Comparison of ENCODE assay signal across 8 cellular contexts in genomic region chr19:48837081-48837524, GRCh38. TPM values are rescaled to one million over a fixed set of nuclear protein-coding genes. Genes with fewer than 3 reads are reported as not detected.
DNase-seq lines count a peak whose midpoint lies in the region; ATAC-seq and TF ChIP-seq lines count a peak whose summit lies in the region.

No MANE protein-coding gene starts in this region.

- H3K4me2 ChIP-seq in trophoblast cell (ENCODE audit: low read length) = peak overlapping the region; percentile 79

- H3K4ac ChIP-seq in trophoblast cell (ENCODE audit: low read depth, low read length) = peak overlapping the region; percentile 35

- H2AFZ ChIP-seq in trophoblast cell (ENCODE audit: insufficient read depth, low read length, poor library complexity) = peak overlapping the region; percentile 48

- peak; percentile 74 for DNase-seq in GM12864 (ENCODE audit: low read depth)
- DNase-seq in SK-N-DZ (ENCODE audit: low spot score) = peak; percentile 85
- peak; percentile 61 to 82 for DNase-seq in activated naive CD4-positive, alpha-beta T cell treated with anti-CD3 and anti-CD28 coated beads, Interleukin-2, amount 50 U/mL, for 72 hours (ENCODE audit: low spot score in 2 of 2)
- peak; percentile 92 for DNase-seq in Right ventricle myocardium inferior (ENCODE audit: missing footprints)
- DNase-seq in trophoblast cell = peak; percentile 68 to 71
- peak; percentile 93 to 96 for DNase-seq in tibial artery

- peak overlapping the region; percentile 29 for H2BK120ac ChIP-seq in trophoblast cell (ENCODE audit: insufficient read depth, low read length, poor library complexity)

- H3K36me3 ChIP-seq in HUES64 (ENCODE audit: insufficient read depth, low read length) (peaks cover 8% of the 10 kb centered on the region; the same call in 1 of the 2 replicates), trophoblast cell (ENCODE audit: control insufficient read depth in 1 of 2, insufficient read depth in 2 of 2, low read length in 2 of 2) (peaks cover 10% of the 10 kb centered on the region in 2 experiments), tibial artery (peaks cover 0 to 22% (median 0%) of the 10 kb centered on the region in 3 donors)

- H3K9ac ChIP-seq in HUES64 (ENCODE audit: low read depth, low read length) (peak overlapping the region; percentile 29; the same call in 1 of the 2 replicates), trophoblast cell (ENCODE audit: low read length) (peak overlapping the region; percentile 86)

- peak overlapping the region; percentile 30 for H4K91ac ChIP-seq in trophoblast cell (ENCODE audit: low read depth, low read length)

- H2BK5ac ChIP-seq in trophoblast cell (ENCODE audit: low read depth, low read length, poor library complexity) = peak overlapping the region; percentile 86

- H3K79me1 ChIP-seq in trophoblast cell (ENCODE audit: low read length) = peaks cover 14% of the 10 kb centered on the region

- H3K36me3 Mint-ChIP-seq in activated naive CD4-positive, alpha-beta T cell treated with anti-CD3 and anti-CD28 coated beads, Interleukin-2, amount 50 U/mL, for 72 hours = no peaks in the 10 kb centered on the region

- H2BK12ac ChIP-seq in trophoblast cell (ENCODE audit: low read length) = peak overlapping the region; percentile 23

- H3K27ac ChIP-seq in HUES64 (ENCODE audit: low read depth, low read length) = peak overlapping the region; percentile 73; the same call in 1 of the 2 replicates
- peak overlapping the region; percentile 80 for H3K27ac ChIP-seq in trophoblast cell (ENCODE audit: low read depth, low read length)
- peak overlapping the region; percentile 83 to 85 for H3K27ac ChIP-seq in tibial artery

- no peak overlapping the region for H2AK5ac ChIP-seq in trophoblast cell (ENCODE audit: low read length)

- H3K9me3 Mint-ChIP-seq in activated naive CD4-positive, alpha-beta T cell treated with anti-CD3 and anti-CD28 coated beads, Interleukin-2, amount 50 U/mL, for 72 hours = no peaks in the 10 kb centered on the region

- H3K4me1 ChIP-seq in HUES64 (ENCODE audit: insufficient read depth, low read length) (no peaks in the 10 kb centered on the region), trophoblast cell (ENCODE audit: control insufficient read depth in 1 of 2, insufficient read depth in 2 of 2, low read length in 2 of 2) (peaks cover 2% of the 10 kb centered on the region in 2 experiments), tibial artery (peaks cover 0 to 24% (median 13%) of the 10 kb centered on the region in 4 donors)

- ATAC-seq in activated naive CD4-positive, alpha-beta T cell treated with anti-CD3 and anti-CD28 coated beads, Interleukin-2, amount 50 U/mL, for 72 hours = peak; percentile 47 to 87
- peak; percentile 85 for ATAC-seq in Right ventricle myocardium inferior
- ATAC-seq in GM18909 (IDR thresholded peaks at IDR 0.05; ENCODE audit: poor library complexity, unreplicated experiment) = no peak

- H3K79me2 ChIP-seq in trophoblast cell (ENCODE audit: control insufficient read depth, insufficient read depth, low read length, poor library complexity) = peaks cover 2% of the 10 kb centered on the region

- no peak overlapping the region for H3K23ac ChIP-seq in trophoblast cell (ENCODE audit: low read length)

- H3K4me3 ChIP-seq in GM12864 (ENCODE audit: low read depth, low read length) (peak overlapping the region; percentile 43), HUES64 (ENCODE audit: low read length) (peak overlapping the region; percentile 59), trophoblast cell (ENCODE audit: low read depth, low read length) (peak overlapping the region; percentile 77), tibial artery (peak overlapping the region; percentile 44 to 59)

- H4K8ac ChIP-seq in trophoblast cell (ENCODE audit: low read depth, low read length) = peak overlapping the region; percentile 52

- TF ChIP-seq CTCF in GM12864 (IDR thresholded peaks at IDR 0.05; ENCODE audit: low read depth, low read length, missing control alignments) (no peak), tibial artery (IDR thresholded peaks at IDR 0.05) (no peak)

- peak overlapping the region; percentile 38 to 75 for H3K27ac Mint-ChIP-seq in activated naive CD4-positive, alpha-beta T cell treated with anti-CD3 and anti-CD28 coated beads, Interleukin-2, amount 50 U/mL, for 72 hours

- H3K9me3 ChIP-seq in HUES64 (ENCODE audit: insufficient read depth, low read depth, low read length) = no peaks in the 10 kb centered on the region
- no peaks in the 10 kb centered on the region for H3K9me3 ChIP-seq in trophoblast cell (ENCODE audit: insufficient read depth, low read depth, low read length)
- no peaks in the 10 kb centered on the region for H3K9me3 ChIP-seq in tibial artery

- intact Hi-C loops in Right ventricle myocardium inferior (cut with DNase I) = no loop called here
- intact Hi-C loops in tibial artery (cut with DNase I; ENCODE audit: low total_unique reads) = loop anchor here (10.0 kb wide), 1 partner anchor 192 kb away; the partner anchor contains the start of gene CA11

- no peaks in the 10 kb centered on the region for H3K27me3 ChIP-seq in HUES64 (ENCODE audit: insufficient read depth, low read length)
- no peaks in the 10 kb centered on the region for H3K27me3 ChIP-seq in trophoblast cell (ENCODE audit: insufficient read depth, low read length)
- H3K27me3 ChIP-seq in tibial artery = no peaks in the 10 kb centered on the region

- H3K18ac ChIP-seq in trophoblast cell (ENCODE audit: low read length) = peak overlapping the region; percentile 91

- peak overlapping the region; percentile 49 for H4K12ac ChIP-seq in trophoblast cell (ENCODE audit: low read depth, low read length)

- peak overlapping the region; percentile 32 for H3K14ac ChIP-seq in trophoblast cell (ENCODE audit: low read length)

- WGBS in HUES64 = under 1% methylated on average over 29 of the region's 29 CpGs
- WGBS in trophoblast cell (ENCODE audit: extremely low coverage, insufficient coverage, insufficient read length) = no CpG with 5 or more reads among the region's 29 CpGs

RNA-seq across cellular contexts. Expression of gene HSD17B14, which starts 0.8 kb away (rescaled TPM):
- 7.4 TPM for polyA plus RNA-seq in HUES64 (2013, experiment 1 of 2)
- polyA plus RNA-seq in HUES64 (2013, experiment 2 of 2) = 13.6 TPM
- polyA plus RNA-seq in SK-N-DZ (2014; cell fraction: cytosol; rRNA removed) = 2.6 and 4.3 TPM in 2 replicates
- 9.7 and 10.0 TPM in 2 replicates for polyA plus RNA-seq in SK-N-DZ (2014; cell fraction: nucleus; rRNA removed)
- total RNA-seq in activated naive CD4-positive, alpha-beta T cell treated with anti-CD3 and anti-CD28 coated beads, Interleukin-2, amount 50 U/mL, for 72 hours = 1 to 10 TPM; 1.3 to 1.7 TPM
- 1.0 TPM for total RNA-seq in Right ventricle myocardium inferior
- polyA plus RNA-seq in trophoblast cell (2013) = 22.2 and 25.7 TPM in 2 replicates

RNA-seq across cellular contexts. Expression of gene BCAT2, which starts 26.3 kb away (rescaled TPM):
- polyA plus RNA-seq in HUES64 (2013, experiment 1 of 2) = 25.5 TPM
- polyA plus RNA-seq in HUES64 (2013, experiment 2 of 2) = 22.9 TPM
- 32.8 and 33.2 TPM in 2 replicates for polyA plus RNA-seq in SK-N-DZ (2014; cell fraction: cytosol; rRNA removed)
- 43.3 and 52.9 TPM in 2 replicates for polyA plus RNA-seq in SK-N-DZ (2014; cell fraction: nucleus; rRNA removed)
- total RNA-seq in activated naive CD4-positive, alpha-beta T cell treated with anti-CD3 and anti-CD28 coated beads, Interleukin-2, amount 50 U/mL, for 72 hours = 10 to 100 TPM; 33.9 to 72.1 TPM
- total RNA-seq in Right ventricle myocardium inferior = 63.2 TPM
- 13.9 and 14.9 TPM in 2 replicates for polyA plus RNA-seq in trophoblast cell (2013)

RNA-seq across cellular contexts. Expression of gene PLEKHA4, which starts 31.3 kb away (rescaled TPM):
- polyA plus RNA-seq in HUES64 (2013, experiment 1 of 2) = 7.1 TPM
- polyA plus RNA-seq in HUES64 (2013, experiment 2 of 2) = 10.1 TPM
- 0.99 and 1.4 TPM in 2 replicates for polyA plus RNA-seq in SK-N-DZ (2014; cell fraction: cytosol; rRNA removed)
- 5.3 and 7.8 TPM in 2 replicates for polyA plus RNA-seq in SK-N-DZ (2014; cell fraction: nucleus; rRNA removed)
- 10 to 100 TPM in 1 of 2 donors, 1 to 10 TPM in 1; 9.1 to 20.3 TPM for total RNA-seq in activated naive CD4-positive, alpha-beta T cell treated with anti-CD3 and anti-CD28 coated beads, Interleukin-2, amount 50 U/mL, for 72 hours
- total RNA-seq in Right ventricle myocardium inferior = 23.8 TPM
- polyA plus RNA-seq in trophoblast cell (2013) = 2.9 and 3.3 TPM in 2 replicates

RNA-seq across cellular contexts. Expression of gene PPP1R15A, which starts 35.1 kb away (rescaled TPM):
- 11.2 TPM for polyA plus RNA-seq in HUES64 (2013, experiment 1 of 2)
- 13.3 TPM for polyA plus RNA-seq in HUES64 (2013, experiment 2 of 2)
- 9.7 and 13.0 TPM in 2 replicates for polyA plus RNA-seq in SK-N-DZ (2014; cell fraction: cytosol; rRNA removed)
- polyA plus RNA-seq in SK-N-DZ (2014; cell fraction: nucleus; rRNA removed) = 2.7 and 4.7 TPM in 2 replicates
- total RNA-seq in activated naive CD4-positive, alpha-beta T cell treated with anti-CD3 and anti-CD28 coated beads, Interleukin-2, amount 50 U/mL, for 72 hours = 100 to 1,000 TPM in 1 of 2 donors, 10 to 100 TPM in 1; 93.1 to 133 TPM
- 64.8 TPM for total RNA-seq in Right ventricle myocardium inferior
- 46.6 and 49.6 TPM in 2 replicates for polyA plus RNA-seq in trophoblast cell (2013)
